ENCODE assay signal across 12 cellular contexts in the genomic region with DNA sequence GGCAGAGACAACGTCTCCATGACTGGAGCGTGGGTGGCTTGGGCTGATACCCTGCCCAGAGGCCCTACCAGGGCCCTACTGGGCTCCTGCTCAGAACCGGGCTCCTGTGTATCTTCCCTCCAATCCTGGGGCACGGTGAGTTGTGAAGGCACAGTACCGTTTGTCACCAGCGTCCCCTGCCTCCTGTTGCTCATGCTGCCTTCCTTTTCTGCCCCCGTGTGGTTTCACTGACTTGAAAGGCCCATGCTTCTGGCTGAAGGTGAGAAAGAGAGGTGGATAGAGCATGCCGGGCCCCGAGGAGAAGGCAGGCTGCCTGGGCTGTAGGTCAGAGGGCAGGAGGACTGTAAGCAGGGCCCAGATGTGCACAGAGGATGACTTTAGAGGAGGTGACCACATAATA. TPM values are rescaled to one million over a fixed set of nuclear protein-coding genes. Genes with fewer than 3 reads are reported as not detected.
DNase-seq lines count a peak whose midpoint lies in the region; ATAC-seq and TF ChIP-seq lines count a peak whose summit lies in the region.
"Had no signal": no experiment of that assay in that cellular context is flagged by ENCODE, and none has a peak within 500 bp of the region (broad histone marks: within the 10 kb centered on the region; RNA-seq: fewer than 3 reads in every experiment).

No MANE protein-coding gene starts in this region.

- peak; percentile 92 for ATAC-seq in activated naive CD8-positive, alpha-beta T cell treated with anti-CD3 and anti-CD28 coated beads, Interleukin-2, amount 10 ng/mL, durations not matched to agents 7 days and 5 days (ENCODE audit: low read depth)
- ATAC-seq in HG02852 (IDR thresholded peaks at IDR 0.05; ENCODE audit: unreplicated experiment) (no peak), GM21786 (IDR thresholded peaks at IDR 0.05; ENCODE audit: unreplicated experiment) (no peak), HG03460 (IDR thresholded peaks at IDR 0.05; ENCODE audit: unreplicated experiment) (no peak)

- no peaks in the 10 kb centered on the region for H3K9me3 Mint-ChIP-seq in activated naive CD8-positive, alpha-beta T cell treated with anti-CD3 and anti-CD28 coated beads, Interleukin-2, amount 10 ng/mL, durations not matched to agents 7 days and 5 days
- no peaks in the 10 kb centered on the region for H3K9me3 Mint-ChIP-seq in progenitor cell of endocrine pancreas (ENCODE audit: low read depth)

- H3K4me3 ChIP-seq in GM06990 (replicated peaks; ENCODE audit: low read depth, low read length), result no peak overlapping the region

- no peak for DNase-seq in GM06990 (ENCODE audit: extremely low read depth, insufficient read length)
- peak; percentile 21 for DNase-seq in RPMI8226
- DNase-seq in activated naive CD8-positive, alpha-beta T cell treated with anti-CD3 and anti-CD28 coated beads, Interleukin-2, amount 10 ng/mL, durations not matched to agents 7 days and 5 days, result no peak
- DNase-seq in progenitor cell of endocrine pancreas (ENCODE audit: low spot score, unreplicated experiment), result no peak
- DNase-seq in OCI-M1 (lab: John Stamatoyannopoulos, UW), result no peak
- DNase-seq: aorta, COR-L47 had no signal

- no peaks in the 10 kb centered on the region for H3K36me3 Mint-ChIP-seq in activated naive CD8-positive, alpha-beta T cell treated with anti-CD3 and anti-CD28 coated beads, Interleukin-2, amount 10 ng/mL, durations not matched to agents 7 days and 5 days
- no peaks in the 10 kb centered on the region for H3K36me3 Mint-ChIP-seq in progenitor cell of endocrine pancreas (ENCODE audit: insufficient read depth)

- H3K27ac Mint-ChIP-seq in activated naive CD8-positive, alpha-beta T cell treated with anti-CD3 and anti-CD28 coated beads, Interleukin-2, amount 10 ng/mL, durations not matched to agents 7 days and 5 days, result no peak overlapping the region
- H3K27ac Mint-ChIP-seq in progenitor cell of endocrine pancreas, result peak overlapping the region; percentile 79

- POLR2A ChIA-PET in activated naive CD8-positive, alpha-beta T cell treated with anti-CD3 and anti-CD28 coated beads, Interleukin-2, amount 10 ng/mL, durations not matched to agents 7 days and 5 days (lab: Charles Lee), result no interaction called here

- H3K27me3 ChIP-seq in GM06990 (replicated peaks; ENCODE audit: control insufficient read depth, insufficient read depth, low read length), result no peaks in the 10 kb centered on the region; the same call in 1 of the 2 replicates

- TF ChIP-seq CTCF in GM06990 (IDR thresholded peaks at IDR 0.05; ENCODE audit: insufficient read depth, low read length, poor library complexity, severe bottlenecking), result peak; percentile 28
- no peak for TF ChIP-seq CTCF in progenitor cell of endocrine pancreas (IDR thresholded peaks at IDR 0.05; ENCODE audit: unreplicated experiment)

- H3K4me1 Mint-ChIP-seq in activated naive CD8-positive, alpha-beta T cell treated with anti-CD3 and anti-CD28 coated beads, Interleukin-2, amount 10 ng/mL, durations not matched to agents 7 days and 5 days, result peaks cover 12% of the 10 kb centered on the region
- H3K4me1 Mint-ChIP-seq in progenitor cell of endocrine pancreas (ENCODE audit: low read depth), result peaks cover 4% of the 10 kb centered on the region

- no peaks in the 10 kb centered on the region for H3K36me3 ChIP-seq in GM06990 (ENCODE audit: control insufficient read depth, insufficient read depth, low read length)

- H3K27me3 Mint-ChIP-seq in activated naive CD8-positive, alpha-beta T cell treated with anti-CD3 and anti-CD28 coated beads, Interleukin-2, amount 10 ng/mL, durations not matched to agents 7 days and 5 days, result peaks cover 13% of the 10 kb centered on the region
- peaks cover 42% of the 10 kb centered on the region for H3K27me3 Mint-ChIP-seq in progenitor cell of endocrine pancreas

- H3K4me3 Mint-ChIP-seq in activated naive CD8-positive, alpha-beta T cell treated with anti-CD3 and anti-CD28 coated beads, Interleukin-2, amount 10 ng/mL, durations not matched to agents 7 days and 5 days, result no peak overlapping the region
- H3K4me3 Mint-ChIP-seq in progenitor cell of endocrine pancreas (ENCODE audit: low read depth), result no peak overlapping the region

RNA-seq across cellular contexts. Expression of a gene that starts 9.1 kb away (rescaled TPM):
- not detected for total RNA-seq in activated naive CD8-positive, alpha-beta T cell treated with anti-CD3 and anti-CD28 coated beads, Interleukin-2, amount 10 ng/mL, durations not matched to agents 7 days and 5 days
- 0.64 and 1.0 TPM in 2 replicates for total RNA-seq in progenitor cell of endocrine pancreas
- total RNA-seq: lung microvascular endothelial cell, skeletal muscle tissue had no signal
